In the genomic region with DNA sequence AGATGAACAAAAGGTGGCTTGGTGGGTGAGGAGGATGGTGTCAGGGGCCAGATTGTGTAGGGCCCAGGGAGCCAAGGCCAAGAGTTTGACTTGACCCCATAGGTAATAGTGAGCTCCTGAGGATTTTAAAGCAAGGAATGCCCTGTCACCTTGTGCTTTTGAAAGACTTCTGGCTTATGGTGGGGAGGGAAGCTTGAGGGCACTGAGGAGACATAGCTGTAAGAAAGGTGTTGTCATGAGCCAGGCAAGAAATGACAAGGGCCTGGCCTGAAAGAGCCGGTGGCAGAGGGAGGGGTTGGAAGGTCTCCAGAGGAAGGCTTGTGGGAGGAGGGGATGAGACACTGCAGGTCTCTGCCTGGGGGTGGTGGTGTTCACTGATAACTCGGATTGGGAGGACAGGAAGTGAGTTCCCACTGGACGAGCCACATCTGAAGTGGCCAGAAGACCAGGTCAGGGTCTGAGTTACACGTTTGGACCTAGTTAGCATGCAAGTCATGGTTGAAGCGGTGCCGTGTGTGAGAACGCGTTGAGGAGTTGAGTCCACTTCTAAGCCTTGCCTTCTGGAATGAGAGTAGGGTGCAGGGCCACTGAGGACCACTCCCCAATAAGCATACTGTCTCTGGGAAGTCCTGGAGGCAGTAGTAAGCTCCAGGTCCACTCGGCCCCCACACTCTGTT, we compare ENCODE assay signal across 17 cellular contexts.
DNase-seq lines count a peak whose midpoint lies in the region; TF ChIP-seq lines count a peak whose summit lies in the region.
"Had no signal": no experiment of that assay in that cellular context is flagged by ENCODE, and none has a peak within 500 bp of the region (broad histone marks: within the 10 kb centered on the region; RNA-seq: fewer than 3 reads in every experiment).

No MANE protein-coding gene starts in this region.

- H4K8ac ChIP-seq in H9 (replicated peaks; ENCODE audit: insufficient read length, low read depth, low read length), result no peak overlapping the region

- H3K4me3 ChIP-seq in CD4-positive, alpha-beta memory T cell (ENCODE audit: low read length in 2 of 2), result no peak overlapping the region
- H3K4me3 ChIP-seq: dorsolateral prefrontal cortex, esophagus muscularis mucosa, mucosa of descending colon had no signal

- H3K9me3 Mint-ChIP-seq in CD4-positive, alpha-beta memory T cell, result peaks cover 0 to 2% (median 0%) of the 10 kb centered on the region in 8 donors
- no peaks in the 10 kb centered on the region for H3K9me3 Mint-ChIP-seq in H9
- no peaks in the 10 kb centered on the region for H3K9me3 Mint-ChIP-seq in brain
- H3K9me3 Mint-ChIP-seq in neural crest cell, result no peaks in the 10 kb centered on the region
- H3K9me3 Mint-ChIP-seq: activated naive CD8-positive, alpha-beta T cell treated with anti-CD3 and anti-CD28 coated beads, Interleukin-2, amount 10 ng/mL, durations not matched to agents 7 days and 5 days had no signal

- no peak overlapping the region for H3K23ac ChIP-seq in H9 (ENCODE audit: insufficient read length, low read depth, low read length)

- no peak overlapping the region for H4K91ac ChIP-seq in H9 (ENCODE audit: insufficient read length, low read depth, low read length)

- H3K27ac ChIP-seq in CD4-positive, alpha-beta memory T cell (ENCODE audit: low read depth, low read length), result no peak overlapping the region
- no peak overlapping the region for H3K27ac ChIP-seq in H9 (ENCODE audit: insufficient read length, low read depth, low read length)
- H3K27ac ChIP-seq: esophagus muscularis mucosa had no signal

- H2BK120ac ChIP-seq in H9 (ENCODE audit: low read depth, low read length, poor library complexity, severe bottlenecking), result no peak overlapping the region

- no peak overlapping the region for H3K4me3 Mint-ChIP-seq in CD4-positive, alpha-beta memory T cell
- H3K4me3 Mint-ChIP-seq in H9, result no peak overlapping the region; a peak in 1 of 5 replicates
- no peak overlapping the region for H3K4me3 Mint-ChIP-seq in brain
- no peak overlapping the region for H3K4me3 Mint-ChIP-seq in neural crest cell
- H3K4me3 Mint-ChIP-seq: activated naive CD8-positive, alpha-beta T cell treated with anti-CD3 and anti-CD28 coated beads, Interleukin-2, amount 10 ng/mL, durations not matched to agents 7 days and 5 days had no signal

- H3K27ac Mint-ChIP-seq in CD4-positive, alpha-beta memory T cell, result peak overlapping the region in 5 of 7 donors; percentile 4 to 80 (median 32)
- H3K27ac Mint-ChIP-seq in H9 (peak overlapping the region in 2 of 3 experiments; percentile 14 to 63; a peak in 3 of 7 replicates), brain (peak overlapping the region in 3 of 5 experiments; percentile 11 to 52 (median 37)), neural crest cell (ENCODE audit: unreplicated experiment) (peak overlapping the region; percentile 40)
- H3K27ac Mint-ChIP-seq: activated naive CD8-positive, alpha-beta T cell treated with anti-CD3 and anti-CD28 coated beads, Interleukin-2, amount 10 ng/mL, durations not matched to agents 7 days and 5 days had no signal

- CTCF ChIA-PET in CD4-positive, alpha-beta memory T cell (lab: Charles Lee; ENCODE audit: partially characterized antibody), result interaction anchor here (1.8 kb wide), 2 partner anchors 9 to 51 kb away, joined by 3 to 4 read pairs; no protein-coding TSS in a partner anchor

- no peak overlapping the region for H3K56ac ChIP-seq in H9 (ENCODE audit: insufficient read length, low read depth, low read length)

- no peak overlapping the region for H2AK5ac ChIP-seq in H9 (ENCODE audit: insufficient read length, low read length)

- no peak overlapping the region for H2AFZ ChIP-seq in H9 (ENCODE audit: low read length)

- no peaks in the 10 kb centered on the region for H3K79me1 ChIP-seq in H9 (ENCODE audit: insufficient read depth, low read depth, low read length, poor library complexity, severe bottlenecking)

- H3K9ac ChIP-seq in H9 (ENCODE audit: extremely low read depth, insufficient read length, low read length), result no peak overlapping the region

- no peaks in the 10 kb centered on the region for H3K27me3 Mint-ChIP-seq in CD4-positive, alpha-beta memory T cell
- H3K27me3 Mint-ChIP-seq in H9 (ENCODE audit: low read depth), result no peaks in the 10 kb centered on the region
- H3K27me3 Mint-ChIP-seq in brain, result no peaks in the 10 kb centered on the region
- no peaks in the 10 kb centered on the region for H3K27me3 Mint-ChIP-seq in neural crest cell (ENCODE audit: low read depth)
- H3K27me3 Mint-ChIP-seq: activated naive CD8-positive, alpha-beta T cell treated with anti-CD3 and anti-CD28 coated beads, Interleukin-2, amount 10 ng/mL, durations not matched to agents 7 days and 5 days had no signal

- peaks cover 24 to 29% of the 10 kb centered on the region in 2 donors for H3K36me3 Mint-ChIP-seq in CD4-positive, alpha-beta memory T cell
- H3K36me3 Mint-ChIP-seq in H9 (ENCODE audit: insufficient read depth in 1 of 3, low read depth in 3 of 3), result peaks cover 19 to 27% (median 25%) of the 10 kb centered on the region in 3 experiments; a peak in 6 of 7 replicates
- H3K36me3 Mint-ChIP-seq in brain, result peaks cover 53% of the 10 kb centered on the region
- H3K36me3 Mint-ChIP-seq in neural crest cell (ENCODE audit: low read depth), result peaks cover 7% of the 10 kb centered on the region

- H3K4me2 ChIP-seq in H9 (ENCODE audit: insufficient read depth, insufficient read length, low read length), result no peak overlapping the region

- 0 out of 2 replicates have a peak, but pooled peaks cover 3% of the 10 kb centered on the region for H3K79me2 ChIP-seq in H9 (ENCODE audit: insufficient read depth, low read length)

- no peaks in the 10 kb centered on the region for H3K23me2 ChIP-seq in H9 (ENCODE audit: insufficient read length, low read depth, low read length, poor library complexity, severe bottlenecking)

- no peak for TF ChIP-seq CTCF in H9 (conservative IDR thresholded peaks at IDR 0.05)
- TF ChIP-seq CTCF in brain (conservative IDR thresholded peaks at IDR 0.05), result no peak
- TF ChIP-seq CTCF in neural crest cell (conservative IDR thresholded peaks at IDR 0.05), result no peak

- H2BK20ac ChIP-seq in H9 (ENCODE audit: low read depth, low read length, poor library complexity, severe bottlenecking), result no peak overlapping the region

- H3K27me3 ChIP-seq in CD4-positive, alpha-beta memory T cell (ENCODE audit: insufficient read depth, low read length), result no peaks in the 10 kb centered on the region
- no peaks in the 10 kb centered on the region for H3K27me3 ChIP-seq in H9 (ENCODE audit: insufficient read depth, low read length)
- H3K27me3 ChIP-seq: dorsolateral prefrontal cortex, esophagus muscularis mucosa had no signal

- peaks cover 19 to 43% (median 33%) of the 10 kb centered on the region in 4 donors for H3K4me1 Mint-ChIP-seq in CD4-positive, alpha-beta memory T cell
- peaks cover 20 to 23% of the 10 kb centered on the region in 2 experiments for H3K4me1 Mint-ChIP-seq in H9
- peaks cover 48% of the 10 kb centered on the region for H3K4me1 Mint-ChIP-seq in brain
- H3K4me1 Mint-ChIP-seq in neural crest cell, result peaks cover 25% of the 10 kb centered on the region

- no peak overlapping the region for H2BK12ac ChIP-seq in H9 (ENCODE audit: insufficient read length, low read depth, low read length)

- H3K9me3 ChIP-seq in CD4-positive, alpha-beta memory T cell (ENCODE audit: control insufficient read depth in 1 of 2, low read length in 2 of 2), result no peaks in the 10 kb centered on the region
- H3K9me3 ChIP-seq in H9 (ENCODE audit: control insufficient read depth, low read depth, low read length), result no peaks in the 10 kb centered on the region
- H3K9me3 ChIP-seq: esophagus muscularis mucosa, mucosa of descending colon had no signal

- H3K4me1 ChIP-seq in CD4-positive, alpha-beta memory T cell (ENCODE audit: insufficient read depth, low read length), result peaks cover 14% of the 10 kb centered on the region
- H3K4me1 ChIP-seq in H9 (ENCODE audit: insufficient read depth, low read length), result peaks cover 4% of the 10 kb centered on the region; the same call in 1 of the 2 replicates
- H3K4me1 ChIP-seq: esophagus muscularis mucosa had no signal

- in situ Hi-C loops in G401 (cut with HindIII; ENCODE audit: low sequenced_read_pairs), result no loop called here

- H3T11ph ChIP-seq in H9 (ENCODE audit: low read length), result no peak overlapping the region

- intact Hi-C loops in CD4-positive, alpha-beta memory T cell (cut with micrococcal nuclease), result no loop called here

- DNase-seq in CD4-positive, alpha-beta memory T cell, result no peak
- DNase-seq in H9, result no peak
- no peak for DNase-seq in neural crest cell (ENCODE audit: low read depth, low spot score)
- DNase-seq in G401 (ENCODE audit: low spot score), result no peak
- DNase-seq in UCSD-AML1 (lab: John Stamatoyannopoulos, UW; ENCODE audit: unreplicated experiment), result no peak
- DNase-seq in putamen (ENCODE audit: low spot score), result no peak
- DNase-seq: activated CD4-positive, CD25-positive, alpha-beta regulatory T cell; activated naive CD8-positive, alpha-beta T cell treated with anti-CD3 and anti-CD28 coated beads, Interleukin-2, amount 10 ng/mL, durations not matched to agents 7 days and 5 days; AML-193; dorsolateral prefrontal cortex; H7; mucosa of descending colon; NCI-H2029; NCI-H524 treated with DMSO at 0.1 percent for 48 hours; nucleus accumbens had no signal

- H3K14ac ChIP-seq in H9 (ENCODE audit: insufficient read depth, low read length), result no peak overlapping the region

- H3K36me3 ChIP-seq in CD4-positive, alpha-beta memory T cell (ENCODE audit: insufficient read depth, low read length), result peaks cover 4% of the 10 kb centered on the region

- POLR2A ChIA-PET in CD4-positive, alpha-beta memory T cell (lab: Charles Lee; ENCODE audit: partially characterized antibody), result no interaction called here

- H2BK15ac ChIP-seq in H9 (ENCODE audit: low read depth, low read length), result no peak overlapping the region

- no peak overlapping the region for H2BK5ac ChIP-seq in H9 (ENCODE audit: insufficient read length, low read length)

- H4K20me1 ChIP-seq in H9 (ENCODE audit: control insufficient read depth, insufficient read depth, insufficient read length), result no peaks in the 10 kb centered on the region

- no peak overlapping the region for H3K18ac ChIP-seq in H9 (ENCODE audit: insufficient read length, low read depth, low read length)

- no CpG with 5 or more reads among the region's 9 CpGs for WGBS in H9 (ENCODE audit: extremely low coverage, insufficient read length, low lambda C conversion rate)

- no peak overlapping the region for H3K4ac ChIP-seq in H9 (ENCODE audit: low read depth, low read length)

- H4K5ac ChIP-seq in H9 (ENCODE audit: insufficient read length, low read depth, low read length), result no peak overlapping the region
